ENCODE assay signal across 1 cellular context in genomic region chr2:158745067-158745865, GRCh38.
TF ChIP-seq lines count a peak whose summit lies in the region.

No MANE protein-coding gene starts in this region.

TF ChIP-seq in WTC11, 78 proteins besides CTCF, POLR2A, EP300 and RAD21 (continued from another document):
- TF ChIP-seq ATF6 (CRISPR knock-in tag; IDR thresholded peaks at IDR 0.05): no peak
